ENCODE assay signal across 16 cellular contexts in the genomic region with DNA sequence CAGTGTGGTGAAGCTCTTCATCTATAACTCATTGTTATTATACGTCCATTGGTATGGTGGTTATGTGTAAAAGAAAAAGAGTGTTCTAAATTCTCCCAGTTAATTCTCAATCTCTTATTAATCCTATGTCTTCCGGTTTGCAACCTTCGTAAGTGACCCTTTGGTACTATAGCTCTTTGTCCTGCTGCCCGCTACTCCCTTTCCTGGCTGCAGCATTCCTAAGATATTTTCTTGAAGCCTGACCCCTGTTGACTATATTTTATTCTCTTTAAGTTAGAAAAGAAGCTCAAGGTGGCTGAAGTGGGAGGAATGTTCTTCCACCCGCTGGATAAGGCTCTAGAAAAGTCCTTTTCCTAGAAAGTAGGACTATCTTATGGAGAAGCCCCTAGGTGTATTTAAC.
DNase-seq lines count a peak whose midpoint lies in the region; ATAC-seq and TF ChIP-seq lines count a peak whose summit lies in the region.
"Had no signal": no experiment of that assay in that cellular context is flagged by ENCODE, and none has a peak within 500 bp of the region (broad histone marks: within the 10 kb centered on the region; RNA-seq: fewer than 3 reads in every experiment).

No MANE protein-coding gene starts in this region.

- no peak overlapping the region for H2AFZ ChIP-seq in neuronal stem cell (ENCODE audit: low read length)

- no peak overlapping the region for H4K91ac ChIP-seq in neuronal stem cell (ENCODE audit: low read depth, low read length, poor library complexity)

- H3K9me3 Mint-ChIP-seq in activated naive CD8-positive, alpha-beta T cell treated with anti-CD3 and anti-CD28 coated beads for 36 hours, result peaks cover 4% of the 10 kb centered on the region
- no peaks in the 10 kb centered on the region for H3K9me3 Mint-ChIP-seq in activated naive CD8-positive, alpha-beta T cell treated with anti-CD3 and anti-CD28 coated beads, Interleukin-2, amount 50 U/mL, for 24 hours
- no peaks in the 10 kb centered on the region for H3K9me3 Mint-ChIP-seq in endodermal cell

- H3K27me3 ChIP-seq in endodermal cell (ENCODE audit: control insufficient read depth, insufficient read depth, low read length, poor library complexity, severe bottlenecking) (no peaks in the 10 kb centered on the region), neuronal stem cell (ENCODE audit: control insufficient read depth in 3 of 3, insufficient read depth in 3 of 3, low read depth in 1 of 3, low read length in 3 of 3) (no peaks in the 10 kb centered on the region)

- H2AK5ac ChIP-seq in neuronal stem cell (ENCODE audit: low read depth, low read length), result no peak overlapping the region

- TF ChIP-seq CTCF in endodermal cell (conservative IDR thresholded peaks at IDR 0.05) (no peak), GM13976 (IDR thresholded peaks at IDR 0.05; ENCODE audit: borderline replicate concordance, control extremely low read depth, extremely low read depth, insufficient read depth, missing control alignments) (no peak)

- H3K27ac ChIP-seq in endodermal cell (ENCODE audit: low read depth, low read length) (no peak overlapping the region), neuronal stem cell (replicated peaks; ENCODE audit: low read length) (no peak overlapping the region)
- H3K27ac ChIP-seq: 22Rv1, A549, C4-2B had no signal

- H3K36me3 Mint-ChIP-seq in activated naive CD8-positive, alpha-beta T cell treated with anti-CD3 and anti-CD28 coated beads for 36 hours, result no peaks in the 10 kb centered on the region
- no peaks in the 10 kb centered on the region for H3K36me3 Mint-ChIP-seq in activated naive CD8-positive, alpha-beta T cell treated with anti-CD3 and anti-CD28 coated beads, Interleukin-2, amount 50 U/mL, for 24 hours (ENCODE audit: low read depth)
- H3K36me3 Mint-ChIP-seq in endodermal cell (ENCODE audit: low read depth), result no peaks in the 10 kb centered on the region

- no peak overlapping the region for H3K4me2 ChIP-seq in neuronal stem cell (ENCODE audit: insufficient read depth, low read length, poor library complexity, severe bottlenecking)
- H3K4me2 ChIP-seq: A549 had no signal

- WGBS in endodermal cell (ENCODE audit: insufficient coverage in 1 of 2, insufficient read length in 1 of 2), 2 experiments, result 67% methylated on average over 5 of the region's 5 CpGs; no CpG with 5 or more reads in 1 of the 2 experiments
- no CpG with 5 or more reads among the region's 5 CpGs for WGBS in neuronal stem cell (ENCODE audit: extremely low coverage in 2 of 2, insufficient read length in 2 of 2, insufficient replicate concordance in 1 of 2), 2 donors

- H3K79me1 ChIP-seq in neuronal stem cell (ENCODE audit: low read depth, low read length), result no peaks in the 10 kb centered on the region

- ATAC-seq in activated naive CD8-positive, alpha-beta T cell treated with anti-CD3 and anti-CD28 coated beads, Interleukin-2, amount 50 U/mL, for 24 hours, result no peak
- ATAC-seq in GM18909 (IDR thresholded peaks at IDR 0.05; ENCODE audit: poor library complexity, unreplicated experiment), result no peak
- no peak for ATAC-seq in GM21367 (IDR thresholded peaks at IDR 0.05; ENCODE audit: unreplicated experiment)
- ATAC-seq: A549, GM12878 had no signal

- H3K27ac Mint-ChIP-seq in activated naive CD8-positive, alpha-beta T cell treated with anti-CD3 and anti-CD28 coated beads for 36 hours, result no peak overlapping the region
- no peak overlapping the region for H3K27ac Mint-ChIP-seq in activated naive CD8-positive, alpha-beta T cell treated with anti-CD3 and anti-CD28 coated beads, Interleukin-2, amount 50 U/mL, for 24 hours
- no peak overlapping the region for H3K27ac Mint-ChIP-seq in endodermal cell
- H3K27ac Mint-ChIP-seq: CD4-positive, alpha-beta T cell; H9 had no signal

- DNase-seq in activated naive CD8-positive, alpha-beta T cell treated with anti-CD3 and anti-CD28 coated beads for 36 hours, result no peak
- DNase-seq in activated naive CD8-positive, alpha-beta T cell treated with anti-CD3 and anti-CD28 coated beads, Interleukin-2, amount 50 U/mL, for 24 hours, result no peak
- DNase-seq in endodermal cell (no peak), left kidney (ENCODE audit: low read depth, low spot score) (peak; percentile 14), neuronal stem cell (ENCODE audit: low spot score) (peak; percentile 3), GM13976 (ENCODE audit: low spot score) (no peak)
- DNase-seq: AML-193; CD4-positive, alpha-beta T cell; DMS79 treated with DMSO at 0.1 percent for 48 hours; H9 had no signal

- no peak overlapping the region for H3K23ac ChIP-seq in neuronal stem cell (ENCODE audit: low read depth, low read length, poor library complexity)

- H2BK12ac ChIP-seq in neuronal stem cell (ENCODE audit: low read length), result no peak overlapping the region

- no peak overlapping the region for H2BK5ac ChIP-seq in neuronal stem cell (ENCODE audit: low read length)

- H3K4me3 ChIP-seq in endodermal cell (ENCODE audit: low read length) (peak overlapping the region; percentile 18), neuronal stem cell (ENCODE audit: low read length in 2 of 2) (no peak overlapping the region)
- H3K4me3 ChIP-seq: A549, GM12878 had no signal

- no peak overlapping the region for H3K9ac ChIP-seq in endodermal cell (ENCODE audit: extremely low read depth, low read length, poor library complexity, severe bottlenecking)
- H3K9ac ChIP-seq in neuronal stem cell (ENCODE audit: low read depth, low read length, poor library complexity), result no peak overlapping the region

- no peak overlapping the region for H2BK120ac ChIP-seq in neuronal stem cell (ENCODE audit: low read depth, low read length)

- no peaks in the 10 kb centered on the region for H3K27me3 Mint-ChIP-seq in activated naive CD8-positive, alpha-beta T cell treated with anti-CD3 and anti-CD28 coated beads for 36 hours
- no peaks in the 10 kb centered on the region for H3K27me3 Mint-ChIP-seq in activated naive CD8-positive, alpha-beta T cell treated with anti-CD3 and anti-CD28 coated beads, Interleukin-2, amount 50 U/mL, for 24 hours
- no peaks in the 10 kb centered on the region for H3K27me3 Mint-ChIP-seq in endodermal cell (ENCODE audit: insufficient read depth)
- H3K27me3 Mint-ChIP-seq: CD4-positive, alpha-beta T cell had no signal

- H3K18ac ChIP-seq in neuronal stem cell (ENCODE audit: low read length), result no peak overlapping the region

- peak overlapping the region; percentile 9 for H3K4me3 Mint-ChIP-seq in activated naive CD8-positive, alpha-beta T cell treated with anti-CD3 and anti-CD28 coated beads for 36 hours
- no peak overlapping the region for H3K4me3 Mint-ChIP-seq in activated naive CD8-positive, alpha-beta T cell treated with anti-CD3 and anti-CD28 coated beads, Interleukin-2, amount 50 U/mL, for 24 hours
- no peak overlapping the region for H3K4me3 Mint-ChIP-seq in endodermal cell
- H3K4me3 Mint-ChIP-seq: CD4-positive, alpha-beta T cell; H9 had no signal

- no peak overlapping the region for H4K8ac ChIP-seq in neuronal stem cell (ENCODE audit: low read depth, low read length)

- no peaks in the 10 kb centered on the region for H3K4me1 ChIP-seq in endodermal cell (ENCODE audit: control insufficient read depth, insufficient read depth, low read length)
- H3K4me1 ChIP-seq in neuronal stem cell (ENCODE audit: control insufficient read depth in 2 of 2, insufficient read depth in 1 of 2, low read depth in 1 of 2, low read length in 2 of 2), result no peaks in the 10 kb centered on the region
- H3K4me1 ChIP-seq: A549 had no signal

- H3K14ac ChIP-seq in neuronal stem cell (ENCODE audit: low read length), result no peak overlapping the region

- H3K4ac ChIP-seq in neuronal stem cell (ENCODE audit: low read length), result no peak overlapping the region

- no peak overlapping the region for H2BK15ac ChIP-seq in neuronal stem cell (ENCODE audit: low read length)

- H3K36me3 ChIP-seq in endodermal cell (ENCODE audit: control insufficient read depth, insufficient read depth, low read length), result no peaks in the 10 kb centered on the region
- H3K36me3 ChIP-seq in neuronal stem cell (replicated peaks in 1 of 2; ENCODE audit: control insufficient read depth in 2 of 2, insufficient read depth in 2 of 2, low read length in 2 of 2), result no peaks in the 10 kb centered on the region

- in situ Hi-C loops in GM13976 (cut with MboI; ENCODE audit: low sequenced_read_pairs, unreplicated experiment), result no loop called here

- H3K4me1 Mint-ChIP-seq in activated naive CD8-positive, alpha-beta T cell treated with anti-CD3 and anti-CD28 coated beads for 36 hours, result no peaks in the 10 kb centered on the region
- no peaks in the 10 kb centered on the region for H3K4me1 Mint-ChIP-seq in activated naive CD8-positive, alpha-beta T cell treated with anti-CD3 and anti-CD28 coated beads, Interleukin-2, amount 50 U/mL, for 24 hours
- H3K4me1 Mint-ChIP-seq in endodermal cell, result no peaks in the 10 kb centered on the region

- H3K9me3 ChIP-seq in endodermal cell (ENCODE audit: control insufficient read depth, low read length) (peaks cover 31% of the 10 kb centered on the region), neuronal stem cell (replicated peaks in 1 of 2; ENCODE audit: control insufficient read depth in 2 of 2, insufficient read depth in 1 of 2, low read depth in 1 of 2, low read length in 2 of 2) (no peaks in the 10 kb centered on the region)
- H3K9me3 ChIP-seq: A549 had no signal

Comparison
In these comparisons a context has a peak if more than half of its experiments do, and no peak if none do; other contexts are left out.
1. DNase-seq: peak in left kidney (single experiment) and neuronal stem cell (single experiment); none in activated naive CD8-positive, alpha-beta T cell treated with anti-CD3 and anti-CD28 coated beads for 36 hours (single experiment), activated naive CD8-positive, alpha-beta T cell treated with anti-CD3 and anti-CD28 coated beads, Interleukin-2, amount 50 U/mL, for 24 hours (single experiment), endodermal cell (single experiment) and GM13976 (single experiment).